Comparison of ENCODE assay signal across 9 cellular contexts in genomic region chr2:55134316-55134706, GRCh38.
A peak's percentile ranks its signal among the peaks of the same experiment; 100 is the strongest.
DNase-seq lines count a peak whose midpoint lies in the region; ATAC-seq, FAIRE-seq and TF ChIP-seq lines count a peak whose summit lies in the region.
"Had no signal": no experiment of that assay in that cellular context is flagged by ENCODE, and none has a peak within 500 bp of the region (broad histone marks: within the 10 kb centered on the region; RNA-seq: fewer than 3 reads in every experiment).

No MANE protein-coding gene starts in this region.

- peak overlapping the region; percentile 67 for H3K4me2 ChIP-seq in IMR-90 (ENCODE audit: low read depth, low read length)

- no peak for TF ChIP-seq POLR2A in IMR-90 (IDR thresholded peaks at IDR 0.05; ENCODE audit: low read depth, low read length)

- H3K4me3 ChIP-seq in IMR-90 (ENCODE audit: insufficient read depth, low read depth, low read length): no peak overlapping the region
- H3K4me3 ChIP-seq in duodenal mucosa (ENCODE audit: low read depth in 1 of 2, low read length in 2 of 2): peak overlapping the region; percentile 57 to 71
- H3K4me3 ChIP-seq in rectal smooth muscle tissue (ENCODE audit: low read length): peak overlapping the region; percentile 49

- peak overlapping the region; percentile 86 for H2AK9ac ChIP-seq in IMR-90 (replicated peaks; ENCODE audit: low read depth, low read length, poor library complexity)

- peak overlapping the region; percentile 95 for H2BK20ac ChIP-seq in IMR-90 (ENCODE audit: low read depth, low read length)

- H3K4me1 Mint-ChIP-seq in glutamatergic neuron (ENCODE audit: low read depth, unreplicated experiment): peaks cover 12% of the 10 kb centered on the region

- in situ Hi-C loops in IMR-90 (cut with MboI; ENCODE audit: low sequenced_read_pairs): no loop called here

- peak overlapping the region; percentile 59 for H3K9ac ChIP-seq in IMR-90 (ENCODE audit: low read depth, low read length)
- H3K9ac ChIP-seq in duodenal mucosa (ENCODE audit: low read depth in 1 of 2, low read length in 2 of 2): peak overlapping the region; percentile 10 to 40
- no peak overlapping the region for H3K9ac ChIP-seq in rectal smooth muscle tissue (ENCODE audit: low read length)

- H2AFZ ChIP-seq in IMR-90 (replicated peaks; ENCODE audit: low read length, poor library complexity): peak overlapping the region; percentile 85

- ATAC-seq in IMR-90 (ENCODE audit: low read depth): peak; percentile 27

- H4K91ac ChIP-seq in IMR-90 (ENCODE audit: insufficient read depth, low read depth, low read length): peak overlapping the region; percentile 97

- no TSS peak for BruUV-seq in IMR-90 (replicated peaks; lab: Mats Ljungman, UMichigan)

- peak overlapping the region; percentile 83 for H2BK5ac ChIP-seq in IMR-90 (ENCODE audit: low read depth, low read length, poor library complexity, severe bottlenecking)

- peak overlapping the region; percentile 94 for H3K14ac ChIP-seq in IMR-90 (replicated peaks; ENCODE audit: low read depth, low read length)

- peak; percentile 47 for FAIRE-seq in GM18507 (lab: Jason Lieb, UNC)

- no peaks in the 10 kb centered on the region for H3K36me3 ChIP-seq in IMR-90 (ENCODE audit: control insufficient read depth, insufficient read depth, low read length)
- H3K36me3 ChIP-seq in duodenal mucosa (ENCODE audit: control insufficient read depth in 1 of 2, insufficient read depth in 2 of 2, low read length in 2 of 2): no peaks in the 10 kb centered on the region
- H3K36me3 ChIP-seq in rectal smooth muscle tissue (ENCODE audit: control insufficient read depth, insufficient read depth, low read length): no peaks in the 10 kb centered on the region

- peaks cover under 1% of the 10 kb centered on the region for H3K9me3 Mint-ChIP-seq in glutamatergic neuron (ENCODE audit: unreplicated experiment)

- POLR2A ChIA-PET in IMR-90 (lab: Charles Lee; ENCODE audit: unreplicated experiment): interaction anchor here (0.9 to 1.8 kb wide), 3 partner anchors 14 to 84 kb away, joined by 3 to 5 read pairs (median 4); partner anchors contain the start of gene RTN4

- H3K18ac ChIP-seq in IMR-90 (ENCODE audit: low read depth, low read length): peak overlapping the region; percentile 96

- H3K56ac ChIP-seq in IMR-90 (ENCODE audit: extremely low read depth, insufficient read depth, low read length): peak overlapping the region; percentile 81

- peak overlapping the region; percentile 95 for H3K27ac ChIP-seq in IMR-90 (ENCODE audit: insufficient read depth, low read length)
- H3K27ac ChIP-seq in duodenal mucosa (ENCODE audit: low read depth, low read length): peak overlapping the region; percentile 40
- no peak overlapping the region for H3K27ac ChIP-seq in rectal smooth muscle tissue (ENCODE audit: low read depth, low read length)
- H3K27ac ChIP-seq: RWPE1 had no signal

- intact Hi-C loops in IMR-90 (cut with micrococcal nuclease): loop anchor here (1.0 kb wide), 1 partner anchor 10 kb away; no protein-coding TSS in a partner anchor

- H4K5ac ChIP-seq in IMR-90 (ENCODE audit: low read depth, low read length): peak overlapping the region; percentile 99

- CTCF ChIA-PET in IMR-90 (lab: Yijun Ruan, JAX): interaction anchor here (1.1 kb wide), 1 partner anchor 42 kb away, joined by 3 read pairs; no protein-coding TSS in a partner anchor

- no peak overlapping the region for H3K27ac Mint-ChIP-seq in glutamatergic neuron (ENCODE audit: unreplicated experiment)

- H3K36me3 Mint-ChIP-seq in glutamatergic neuron (ENCODE audit: unreplicated experiment): no peaks in the 10 kb centered on the region

- peak overlapping the region; percentile 98 for H2BK120ac ChIP-seq in IMR-90 (ENCODE audit: low read depth, low read length)

- DNase-seq in GM18507 (ENCODE audit: extremely low spot score, insufficient read length, low read depth): no peak
- no peak for DNase-seq in IMR-90
- no peak for DNase-seq in stimulated activated CD4-positive, alpha-beta T cell treated with anti-CD3 and anti-CD28 coated beads, Interleukin-4, amount 100 ng/mL, for 24 hours
- DNase-seq in glutamatergic neuron: no peak
- no peak for DNase-seq in NCI-H82 treated with DMSO at 0.1 percent for 48 hours (lab: John Stamatoyannopoulos, UW; ENCODE audit: unreplicated experiment)
- no peak for DNase-seq in NCI-H524 treated with DMSO at 0.1 percent for 48 hours (lab: John Stamatoyannopoulos, UW)

- H3K27me3 ChIP-seq in IMR-90 (ENCODE audit: control insufficient read depth, insufficient read depth, low read length) (no peaks in the 10 kb centered on the region), duodenal mucosa (ENCODE audit: control insufficient read depth in 1 of 2, insufficient read depth in 2 of 2, low read length in 2 of 2) (no peaks in the 10 kb centered on the region), rectal smooth muscle tissue (ENCODE audit: control insufficient read depth, insufficient read depth, low read length) (no peaks in the 10 kb centered on the region)

- no peak for TF ChIP-seq RAD21 in IMR-90 (IDR thresholded peaks at IDR 0.05; ENCODE audit: low read length)

- H3K23ac ChIP-seq in IMR-90 (ENCODE audit: low read depth, low read length): peak overlapping the region; percentile 77

- H4K20me1 ChIP-seq in IMR-90 (ENCODE audit: insufficient read depth, low read length): no peaks in the 10 kb centered on the region

- peaks cover 8% of the 10 kb centered on the region for H3K9me1 ChIP-seq in IMR-90 (ENCODE audit: insufficient read depth, low read length)

- no peak overlapping the region for H3K4me3 Mint-ChIP-seq in glutamatergic neuron (ENCODE audit: unreplicated experiment)

- no CpG with 5 or more reads among the region's 1 CpG for WGBS in IMR-90 (ENCODE audit: extremely low coverage in 2 of 2, insufficient read length in 1 of 2), 2 experiments

- H3K4me1 ChIP-seq in IMR-90 (ENCODE audit: control insufficient read depth, insufficient read depth, low read length): peaks cover 19% of the 10 kb centered on the region
- peaks cover 35 to 47% of the 10 kb centered on the region in 2 donors for H3K4me1 ChIP-seq in duodenal mucosa (ENCODE audit: control insufficient read depth in 1 of 2, insufficient read depth in 2 of 2, low read length in 2 of 2)
- peaks cover 14% of the 10 kb centered on the region for H3K4me1 ChIP-seq in rectal smooth muscle tissue (ENCODE audit: control insufficient read depth, insufficient read depth, low read length)

- no peak for TF ChIP-seq CTCF in IMR-90 (conservative IDR thresholded peaks at IDR 0.05; ENCODE audit: low read depth, low read length)
- no peak for TF ChIP-seq CTCF in glutamatergic neuron (IDR thresholded peaks at IDR 0.05; ENCODE audit: partially characterized antibody, unreplicated experiment)

- dilution Hi-C loops in IMR-90 (cut with HindIII; ENCODE audit: low sequenced_read_pairs, unreplicated experiment): no loop called here

- H3K27me3 Mint-ChIP-seq in glutamatergic neuron (ENCODE audit: unreplicated experiment): no peaks in the 10 kb centered on the region

- H3K79me1 ChIP-seq in IMR-90 (ENCODE audit: low read depth in 1 of 2, low read length in 2 of 2): peaks cover 0 to 14% of the 10 kb centered on the region in 2 experiments; a peak in 2 of 4 replicates

- peak overlapping the region; percentile 93 for H2BK15ac ChIP-seq in IMR-90 (ENCODE audit: low read depth, low read length)

- H3K9me3 ChIP-seq in IMR-90 (ENCODE audit: control insufficient read depth, insufficient read depth, low read length) (no peaks in the 10 kb centered on the region), duodenal mucosa (ENCODE audit: control insufficient read depth in 1 of 2, low read length in 2 of 2) (no peaks in the 10 kb centered on the region)

- H4K8ac ChIP-seq in IMR-90 (ENCODE audit: low read depth in 2 of 2, low read length in 2 of 2): peak overlapping the region; percentile 93 to 95

- H3K4ac ChIP-seq in IMR-90 (ENCODE audit: low read depth, low read length): peak overlapping the region; percentile 98

- H2AK5ac ChIP-seq in IMR-90 (ENCODE audit: low read depth, low read length): peak overlapping the region; percentile 91

TF ChIP-seq in IMR-90, 13 proteins besides CTCF, POLR2A, EP300 and RAD21:
- TF ChIP-seq SMC3 (IDR thresholded peaks at IDR 0.05; ENCODE audit: low read depth, low read length) (no peak), MXI1 (IDR thresholded peaks at IDR 0.05; ENCODE audit: borderline replicate concordance, low read depth, low read length) (no peak), ELK1 (IDR thresholded peaks at IDR 0.05; ENCODE audit: borderline replicate concordance, low read depth, low read length) (no peak), MAFK (IDR thresholded peaks at IDR 0.05; ENCODE audit: low read depth, low read length) (no peak), RCOR1 (IDR thresholded peaks at IDR 0.05; ENCODE audit: insufficient replicate concordance, low read length) (no peak), CEBPB (IDR thresholded peaks at IDR 0.05; ENCODE audit: low read depth, low read length) (no peak), CHD1 (IDR thresholded peaks at IDR 0.05; ENCODE audit: low read depth, low read length) (no peak), FOS (IDR thresholded peaks at IDR 0.05; ENCODE audit: low read depth, low read length) (no peak)
